In genomic region chr1:162485236-162485635, GRCh38 we compare ENCODE assay signal across 20 cellular contexts.
"Had no signal": no experiment of that assay in that cellular context is flagged by ENCODE, and none has a peak within 500 bp of the region (broad histone marks: within the 10 kb centered on the region; RNA-seq: fewer than 3 reads in every experiment).

No MANE protein-coding gene starts in this region.

- H3K4me1 ChIP-seq: adrenal gland, body of pancreas, left lung, transverse colon had no signal

- ATAC-seq: activated CD4-positive, alpha-beta T cell treated with anti-CD3 and anti-CD28 coated beads for 36 hours; activated CD8-positive, alpha-beta memory T cell treated with anti-CD3 and anti-CD28 coated beads, Interleukin-2, amount 10 ng/mL, durations not matched to agents 7 days and 5 days; body of pancreas; left lung; mucosa of descending colon; naive thymus-derived CD4-positive, alpha-beta T cell; T-helper 17 cell had no signal

- H3K79me2 ChIP-seq: hepatocyte had no signal

- H3K27ac ChIP-seq: adrenal gland, body of pancreas, hepatocyte, left lung, transverse colon had no signal

- H3K27me3 ChIP-seq: adrenal gland, body of pancreas, hepatocyte had no signal

- H3K4me2 ChIP-seq: hepatocyte had no signal

- H3K36me3 ChIP-seq: adrenal gland, left lung, transverse colon had no signal

- H3K4me3 ChIP-seq: adrenal gland, body of pancreas, hepatocyte, left lung, mucosa of descending colon, transverse colon had no signal

- H3K9me3 ChIP-seq: adrenal gland, body of pancreas, left lung, mucosa of descending colon, transverse colon had no signal

- DNase-seq: activated CD4-positive, alpha-beta memory T cell treated with anti-CD3 and anti-CD28 coated beads for 36 hours; activated CD4-positive, alpha-beta T cell treated with anti-CD3 and anti-CD28 coated beads for 36 hours; activated CD8-positive, alpha-beta memory T cell treated with anti-CD3 and anti-CD28 coated beads, Interleukin-2, amount 10 ng/mL, durations not matched to agents 7 days and 5 days; activated naive CD4-positive, alpha-beta T cell treated with anti-CD3 and anti-CD28 coated beads, Interleukin-2, amount 50 U/mL, for 16 hours; activated T-cell treated with anti-CD3 and anti-CD28 coated beads, Interleukin-2, amount 50 U/mL, for 1 hour; adrenal gland; body of pancreas; cortex of kidney; effector CD4-positive, alpha-beta T cell; left lung; mucosa of descending colon; naive thymus-derived CD4-positive, alpha-beta T cell; posterior cingulate gyrus; retina; stimulated activated CD4-positive, alpha-beta T cell treated with anti-CD3 and anti-CD28 coated beads, Interleukin-4, amount 100 ng/mL, for 24 hours; stimulated activated CD8-positive, alpha-beta memory T cell treated with anti-CD3 and anti-CD28 coated beads, Interleukin-4, amount 100 ng/mL, for 48 hours; stimulated activated naive CD4-positive, alpha-beta T cell treated with Interleukin-2 at 50 U/mL for 16 hours; T-helper 17 cell; transverse colon had no signal

- H2AFZ ChIP-seq: hepatocyte had no signal
